ENCODE assay signal across 8 cellular contexts in the genomic region with DNA sequence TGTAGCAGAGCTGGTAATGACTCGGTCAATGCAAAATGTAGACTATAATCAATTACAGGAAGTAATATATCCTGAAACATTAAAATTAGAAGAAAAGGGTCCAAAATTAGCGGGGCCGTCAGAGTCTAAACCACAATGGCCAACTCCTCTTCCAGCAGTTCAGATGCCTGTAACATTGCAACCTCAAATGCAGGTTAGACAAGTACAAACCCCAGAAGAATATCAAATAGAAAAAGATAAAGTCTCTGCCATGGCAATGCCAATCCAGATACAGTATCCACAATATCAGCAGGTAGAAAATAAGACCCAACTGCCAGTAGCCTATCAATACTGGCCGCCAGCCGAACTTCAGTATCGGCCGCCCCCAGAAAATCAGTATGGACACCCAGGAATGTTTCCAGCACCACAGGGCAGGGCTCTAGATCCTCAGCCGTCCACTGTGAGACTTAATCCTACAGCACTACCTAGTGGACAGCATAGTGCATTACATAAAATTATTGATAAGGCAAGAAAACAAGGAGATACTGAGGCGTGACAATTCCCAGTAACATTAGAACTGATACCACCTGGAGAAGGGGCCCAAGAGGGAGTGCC.
DNase-seq lines count a peak whose midpoint lies in the region; ATAC-seq and TF ChIP-seq lines count a peak whose summit lies in the region.

No MANE protein-coding gene starts in this region.

- TF ChIP-seq CTCF in HFFc6 (IDR thresholded peaks at IDR 0.05) = peak; percentile 85
- TF ChIP-seq CTCF in OCI-LY3 (IDR thresholded peaks at IDR 0.05; ENCODE audit: low read depth, low read length) = peak; percentile 57
- peak; percentile 70 for TF ChIP-seq CTCF in choroid plexus epithelial cell (conservative IDR thresholded peaks at IDR 0.05; ENCODE audit: low read depth, low read length)

- peaks cover 13% of the 10 kb centered on the region for H3K27me3 Mint-ChIP-seq in HFFc6 (ENCODE audit: insufficient read depth)

- H4K20me1 ChIP-seq in OCI-LY3 (ENCODE audit: insufficient read depth, low read length) = no peaks in the 10 kb centered on the region

- no peaks in the 10 kb centered on the region for H3K9me3 ChIP-seq in OCI-LY3 (ENCODE audit: insufficient read depth, low read length)

- H3K79me2 ChIP-seq in OCI-LY3 (ENCODE audit: low read length) = no peaks in the 10 kb centered on the region

- H3K9me3 Mint-ChIP-seq in HFFc6 = no peaks in the 10 kb centered on the region

- 0 out of 2 replicates have a peak overlapping the region, but pooled peaks have one; percentile 9 for H3K9ac ChIP-seq in OCI-LY3 (ENCODE audit: low read length)

- H3K27ac Mint-ChIP-seq in HFFc6 = no peak overlapping the region

- H3K4me3 ChIP-seq in OCI-LY3 (ENCODE audit: low read length) (peak overlapping the region; percentile 75), choroid plexus epithelial cell (ENCODE audit: low read depth, low read length) (no peak overlapping the region)

- peaks cover 6% of the 10 kb centered on the region; the same call in 1 of the 2 replicates for H3K4me1 ChIP-seq in OCI-LY3 (ENCODE audit: low read length)

- no peaks in the 10 kb centered on the region for H3K36me3 ChIP-seq in OCI-LY3 (replicated peaks; ENCODE audit: low read depth, low read length)

- DNase-seq in DMS153 treated with DMSO at 0.1 percent for 48 hours (lab: John Stamatoyannopoulos, UW; ENCODE audit: unreplicated experiment) (peak; percentile 56), HFFc6 (peak; percentile 60), choroid plexus epithelial cell (ENCODE audit: low read depth) (peak; percentile 70), myocyte (ENCODE audit: low read depth) (peak; percentile 51)
- no peak for DNase-seq in effector CD8-positive, alpha-beta T cell (lab: John Stamatoyannopoulos, UW)

- H3K4me2 ChIP-seq in OCI-LY3 (ENCODE audit: low read length) = peak overlapping the region; percentile 78

- H3K27me3 ChIP-seq in OCI-LY3 (ENCODE audit: low read depth, low read length) = no peaks in the 10 kb centered on the region

- H3K27ac ChIP-seq in OCI-LY3 (ENCODE audit: low read length) = no peak overlapping the region

- ATAC-seq in HG03025 (IDR thresholded peaks at IDR 0.05; ENCODE audit: low FRiP score, unreplicated experiment) = no peak
- ATAC-seq in GM19467 (IDR thresholded peaks at IDR 0.05; ENCODE audit: unreplicated experiment) = no peak

- peak overlapping the region; percentile 11 for H3K4me3 Mint-ChIP-seq in HFFc6

- no peaks in the 10 kb centered on the region for H3K36me3 Mint-ChIP-seq in HFFc6 (ENCODE audit: low read depth)

- peak overlapping the region; percentile 12; the same call in 1 of the 2 replicates for H2AFZ ChIP-seq in OCI-LY3 (ENCODE audit: low read depth, low read length)

- H3K4me1 Mint-ChIP-seq in HFFc6 (ENCODE audit: low read depth) = peaks cover 18% of the 10 kb centered on the region
